1 cellular context compared by ENCODE assay signal in the genomic region with DNA sequence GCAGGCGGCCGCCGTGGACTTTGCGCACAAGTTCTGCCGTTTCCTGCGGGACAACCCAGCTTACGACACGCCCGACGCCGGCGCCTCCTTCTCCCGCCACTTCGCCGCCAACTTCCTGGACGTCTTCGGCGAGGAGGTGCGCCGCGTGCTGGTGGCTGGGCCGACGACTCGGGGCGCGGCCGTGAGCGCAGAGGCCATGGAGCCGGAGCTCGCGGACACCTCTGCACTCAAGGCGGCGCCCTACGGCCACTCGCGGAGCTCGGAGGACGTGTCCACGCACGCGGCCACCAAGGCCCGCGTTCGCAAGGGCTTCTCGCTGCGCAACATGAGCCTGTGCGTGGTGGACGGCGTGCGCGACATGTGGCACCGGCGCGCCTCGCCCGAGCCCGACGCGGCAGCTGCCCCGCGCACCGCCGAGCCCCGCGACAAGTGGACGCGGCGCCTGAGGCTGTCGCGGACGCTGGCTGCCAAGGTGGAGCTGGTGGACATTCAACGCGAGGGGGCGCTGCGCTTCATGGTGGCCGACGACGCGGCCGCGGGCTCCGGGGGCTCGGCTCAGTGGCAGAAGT.
TF ChIP-seq lines count a peak whose summit lies in the region.

No MANE protein-coding gene starts in this region.

TF ChIP-seq in H1, 55 proteins besides CTCF, POLR2A, EP300 and RAD21:
- TF ChIP-seq ASH2L (IDR thresholded peaks at IDR 0.05; ENCODE audit: low read length) (peak; percentile 58), HDAC2 (IDR thresholded peaks at IDR 0.05; ENCODE audit: borderline replicate concordance in 1 of 2, low read depth in 2 of 2, low read length in 2 of 2) (peak in 1 of 2 experiments; percentile 62; a peak in 1 of 4 replicates), TEAD4 (IDR thresholded peaks at IDR 0.05; ENCODE audit: low read depth, low read length) (0 out of 2 replicates have a peak, but pooled peaks have one; percentile 21), CREB1 (IDR thresholded peaks at IDR 0.05) (peak; percentile 76), GABPA (IDR thresholded peaks at IDR 0.05; ENCODE audit: borderline replicate concordance, insufficient read depth, low read length) (peak; percentile 86; the same call in 1 of the 2 replicates), CHD2 (IDR thresholded peaks at IDR 0.05; ENCODE audit: low read length) (peak; percentile 33; the same call in 1 of the 2 replicates), TBP (IDR thresholded peaks at IDR 0.05; ENCODE audit: low read depth, low read length) (no peak), MAFK (IDR thresholded peaks at IDR 0.05; ENCODE audit: low read depth, low read length) (no peak), KDM1A (IDR thresholded peaks at IDR 0.05; ENCODE audit: borderline replicate concordance, low read length) (0 out of 2 replicates have a peak, but pooled peaks have one; percentile 25), BCL11A (IDR thresholded peaks at IDR 0.05; ENCODE audit: low read depth in 2 of 2, low read length in 2 of 2) (no peak), CTBP2 (IDR thresholded peaks at IDR 0.05; ENCODE audit: borderline replicate concordance, insufficient read depth, insufficient read length, low read length) (peak; percentile 83), TAF7 (optimal IDR thresholded peaks at IDR 0.05; ENCODE audit: borderline replicate concordance, low read depth, low read length) (peak; percentile 46), YY1 (IDR thresholded peaks at IDR 0.05; ENCODE audit: low read depth, low read length) (peak; percentile 85), SIN3A (conservative IDR thresholded peaks at IDR 0.05 in 1 of 2, IDR thresholded peaks at IDR 0.05 in 1 of 2; ENCODE audit: low read depth in 1 of 2, low read length in 2 of 2) (peak in 1 of 2 experiments; percentile 63; a peak in 1 of 4 replicates), HDAC6 (IDR thresholded peaks at IDR 0.05; ENCODE audit: low read depth, low read length) (no peak), SIRT6 (IDR thresholded peaks at IDR 0.05; ENCODE audit: low read length) (no peak), KDM4A (IDR thresholded peaks at IDR 0.05; ENCODE audit: low read depth, low read length, severe bottlenecking) (peak; percentile 45)
- TF ChIP-seq, protein P1, sequence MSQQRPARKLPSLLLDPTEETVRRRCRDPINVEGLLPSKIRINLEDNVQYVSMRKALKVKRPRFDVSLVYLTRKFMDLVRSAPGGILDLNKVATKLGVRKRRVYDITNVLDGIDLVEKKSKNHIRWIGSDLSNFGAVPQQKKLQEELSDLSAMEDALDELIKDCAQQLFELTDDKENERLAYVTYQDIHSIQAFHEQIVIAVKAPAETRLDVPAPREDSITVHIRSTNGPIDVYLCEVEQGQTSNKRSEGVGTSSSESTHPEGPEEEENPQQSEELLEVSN (IDR thresholded peaks at IDR 0.05), result peak; percentile 97
- TF ChIP-seq, protein P2, sequence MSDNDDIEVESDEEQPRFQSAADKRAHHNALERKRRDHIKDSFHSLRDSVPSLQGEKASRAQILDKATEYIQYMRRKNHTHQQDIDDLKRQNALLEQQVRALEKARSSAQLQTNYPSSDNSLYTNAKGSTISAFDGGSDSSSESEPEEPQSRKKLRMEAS (IDR thresholded peaks at IDR 0.05), result peak; percentile 94
TF ChIP-seq in H1: peak in this region for 14.
